19 cellular contexts compared by ENCODE assay signal in the genomic region with DNA sequence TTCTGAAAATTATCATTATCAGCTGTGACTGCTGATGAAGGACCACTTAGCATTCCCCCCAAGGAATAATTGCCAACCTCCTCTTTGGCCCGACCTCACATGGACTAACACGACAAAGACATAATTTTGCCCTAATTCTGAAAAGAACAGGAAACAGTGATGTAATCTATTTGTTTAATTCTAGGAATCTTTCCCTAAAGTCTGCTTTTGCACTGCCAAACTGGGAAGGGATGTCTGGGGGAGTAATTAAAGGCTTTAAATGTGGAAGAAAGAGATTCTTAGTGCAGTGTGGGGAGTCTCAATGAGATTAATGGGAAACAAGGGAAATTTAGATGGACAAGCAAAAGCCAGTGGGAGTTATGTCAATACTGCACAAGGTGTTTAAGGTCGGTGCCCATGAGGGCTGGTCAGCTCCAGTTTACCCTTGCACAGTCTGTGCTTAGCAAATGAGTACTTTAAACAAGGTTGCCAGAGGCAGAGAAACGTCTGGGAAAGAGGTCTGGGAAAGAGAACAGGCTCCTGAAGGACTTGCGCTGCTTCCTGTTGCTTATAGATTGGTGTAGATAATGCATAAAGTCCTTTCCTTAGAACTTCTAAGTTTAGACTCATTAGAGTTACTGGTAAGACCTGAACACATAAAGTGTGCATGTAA.
DNase-seq lines count a peak whose midpoint lies in the region; ATAC-seq and TF ChIP-seq lines count a peak whose summit lies in the region.
"Had no signal": no experiment of that assay in that cellular context is flagged by ENCODE, and none has a peak within 500 bp of the region (broad histone marks: within the 10 kb centered on the region; RNA-seq: fewer than 3 reads in every experiment).

No MANE protein-coding gene starts in this region.

- no peak overlapping the region for H3K27ac ChIP-seq in right atrium auricular region
- H3K27ac ChIP-seq: GM23248, KMS-11, SJCRH30 had no signal

- H3K36me3 Mint-ChIP-seq in nephron progenitor cell (ENCODE audit: low read depth) = no peaks in the 10 kb centered on the region

- peaks cover 9% of the 10 kb centered on the region for H3K4me1 Mint-ChIP-seq in nephron progenitor cell

- peak overlapping the region; percentile 62 for H3K27ac Mint-ChIP-seq in nephron progenitor cell
- H3K27ac Mint-ChIP-seq: HFFc6 had no signal

- H3K9me3 ChIP-seq in right atrium auricular region = no peaks in the 10 kb centered on the region
- H3K9me3 ChIP-seq: SJCRH30 had no signal

- ATAC-seq in Right ventricle myocardium superior (ENCODE audit: poor library complexity) (peak; percentile 25), left cardiac atrium (peak; percentile 27 to 58), HG02678 (IDR thresholded peaks at IDR 0.05; ENCODE audit: unreplicated experiment) (no peak), GM18870 (IDR thresholded peaks at IDR 0.05; ENCODE audit: unreplicated experiment) (no peak)
- ATAC-seq: HepG2 had no signal

- TF ChIP-seq CTCF in right atrium auricular region (IDR thresholded peaks at IDR 0.05) (no peak), nephron progenitor cell (IDR thresholded peaks at IDR 0.05) (no peak)

- no peaks in the 10 kb centered on the region for H3K36me3 ChIP-seq in right atrium auricular region
- H3K36me3 ChIP-seq: SJCRH30 had no signal

- H3K4me1 ChIP-seq in right atrium auricular region = peaks cover 0 to 9% of the 10 kb centered on the region in 2 donors
- H3K4me1 ChIP-seq: SJCRH30 had no signal

- no peaks in the 10 kb centered on the region for H3K27me3 ChIP-seq in right atrium auricular region
- H3K27me3 ChIP-seq: SJCRH30 had no signal

- no peak overlapping the region for H3K4me3 ChIP-seq in right atrium auricular region
- H3K4me3 ChIP-seq: GM23248, SJCRH30 had no signal

- H3K4me3 Mint-ChIP-seq in nephron progenitor cell = no peak overlapping the region
- H3K4me3 Mint-ChIP-seq: HFFc6 had no signal

- DNase-seq in Right ventricle myocardium superior (no peak), right atrium auricular region (ENCODE audit: low spot score) (no peak), left cardiac atrium (no peak), nephron progenitor cell (no peak), NCI-H345 treated with DMSO at 0.1 percent for 48 hours (lab: John Stamatoyannopoulos, UW; ENCODE audit: unreplicated experiment) (no peak)
- DNase-seq: DMS79 treated with DMSO at 0.1 percent for 48 hours, GM23248, HFFc6, NCI-H1048, NCI-H146, NCI-H2081 treated with DMSO at 0.1 percent for 48 hours, NCI-H2227 treated with DMSO at 0.1 percent for 48 hours, NCI-H524 treated with DMSO at 0.1 percent for 48 hours, RPMI8226, SJCRH30 had no signal

- no peaks in the 10 kb centered on the region for H3K9me3 Mint-ChIP-seq in nephron progenitor cell

- intact Hi-C loops in Right ventricle myocardium superior (cut with DNase I) (no loop called here), left cardiac atrium (cut with DNase I) (no loop called here)

- no peaks in the 10 kb centered on the region for H3K27me3 Mint-ChIP-seq in nephron progenitor cell (ENCODE audit: low read depth, poor library complexity)

Comparison
In these comparisons a context has a peak if more than half of its experiments do, and no peak if none do; other contexts are left out.
1. ATAC-seq: peak in Right ventricle myocardium superior (single experiment) and left cardiac atrium (2 of 2); none in HG02678 (single experiment) and GM18870 (single experiment).